In genomic region chr19:30236006-30236405, GRCh38 we compare ENCODE assay signal across 24 cellular contexts.
DNase-seq lines count a peak whose midpoint lies in the region; ATAC-seq, FAIRE-seq and TF ChIP-seq lines count a peak whose summit lies in the region.
"Had no signal": no experiment of that assay in that cellular context is flagged by ENCODE, and none has a peak within 500 bp of the region (broad histone marks: within the 10 kb centered on the region; RNA-seq: fewer than 3 reads in every experiment).

No MANE protein-coding gene starts in this region.

- no peaks in the 10 kb centered on the region for H3K36me3 Mint-ChIP-seq in nephron (ENCODE audit: low read depth)
- no peaks in the 10 kb centered on the region for H3K36me3 Mint-ChIP-seq in CD8-positive, alpha-beta T cell
- H3K36me3 Mint-ChIP-seq in activated CD4-positive, alpha-beta T cell treated with anti-CD3 and anti-CD28 coated beads, Interleukin-2, amount 10 ng/mL, durations not matched to agents 7 days and 5 days (ENCODE audit: low read depth), result no peaks in the 10 kb centered on the region
- H3K36me3 Mint-ChIP-seq: activated CD4-positive, alpha-beta memory T cell treated with anti-CD3 and anti-CD28 coated beads for 36 hours; activated naive CD4-positive, alpha-beta T cell treated with anti-CD3 and anti-CD28 coated beads, Interleukin-2, amount 50 U/mL, for 24 hours; CD4-positive, CD25-positive, alpha-beta regulatory T cell had no signal

- no peak overlapping the region for H4K8ac ChIP-seq in H1 (ENCODE audit: extremely low read depth, insufficient read depth, low read length)

- no peak overlapping the region for H4K91ac ChIP-seq in H1 (replicated peaks; ENCODE audit: insufficient read length, low read length)

- no peak overlapping the region for H3K4ac ChIP-seq in H1 (replicated peaks; ENCODE audit: insufficient read length, low read depth, low read length)

- H3K27me3 Mint-ChIP-seq in nephron (ENCODE audit: low read depth), result peaks cover 64% of the 10 kb centered on the region
- peaks cover 58% of the 10 kb centered on the region for H3K27me3 Mint-ChIP-seq in CD8-positive, alpha-beta T cell (ENCODE audit: low read depth)
- peaks cover 37% of the 10 kb centered on the region for H3K27me3 Mint-ChIP-seq in activated CD4-positive, alpha-beta T cell treated with anti-CD3 and anti-CD28 coated beads, Interleukin-2, amount 10 ng/mL, durations not matched to agents 7 days and 5 days

- H3K79me2 ChIP-seq in SK-N-SH (ENCODE audit: insufficient read depth) (no peaks in the 10 kb centered on the region), H1 (ENCODE audit: control insufficient read depth in 1 of 2, insufficient read depth in 2 of 2, low read length in 2 of 2) (no peaks in the 10 kb centered on the region)

- no peak for FAIRE-seq in H1 (lab: Jason Lieb, UNC)
- FAIRE-seq: GM19239 had no signal

- peak overlapping the region; percentile 67 to 80 (median 69) for H3K4me3 Mint-ChIP-seq in nephron
- H3K4me3 Mint-ChIP-seq in CD8-positive, alpha-beta T cell, result no peak overlapping the region
- no peak overlapping the region for H3K4me3 Mint-ChIP-seq in activated CD4-positive, alpha-beta T cell treated with anti-CD3 and anti-CD28 coated beads, Interleukin-2, amount 10 ng/mL, durations not matched to agents 7 days and 5 days
- H3K4me3 Mint-ChIP-seq: activated CD4-positive, alpha-beta memory T cell treated with anti-CD3 and anti-CD28 coated beads for 36 hours; activated naive CD4-positive, alpha-beta T cell treated with anti-CD3 and anti-CD28 coated beads, Interleukin-2, amount 50 U/mL, for 24 hours; CD4-positive, CD25-positive, alpha-beta regulatory T cell; HFFc6 had no signal

- CTCF ChIA-PET in SK-N-SH (lab: Yijun Ruan, JAX), result interaction anchor here (0.9 to 1.9 kb wide), 4 partner anchors 17 to 430 kb away, joined by 3 to 5 read pairs (median 4); no protein-coding TSS in a partner anchor
- CTCF ChIA-PET in H1 (lab: Charles Lee; ENCODE audit: partially characterized antibody), result interaction anchor here (0.6 to 0.9 kb wide), 2 partner anchors 13 to 25 kb away, joined by 3 read pairs; no protein-coding TSS in a partner anchor
- CTCF ChIA-PET in CD8-positive, alpha-beta T cell (lab: Charles Lee), result no interaction called here
- CTCF ChIA-PET in activated CD4-positive, alpha-beta T cell treated with anti-CD3 and anti-CD28 coated beads, Interleukin-2, amount 10 ng/mL, durations not matched to agents 7 days and 5 days (lab: Charles Lee), result no interaction called here

- H3K9me2 ChIP-seq in SK-N-SH, result no peaks in the 10 kb centered on the region

- WGBS in SK-N-SH (ENCODE audit: low lambda C conversion rate), result 42% methylated on average over 11 of the region's 11 CpGs
- WGBS in H1 (ENCODE audit: extremely low coverage in 1 of 2, insufficient coverage in 1 of 2, insufficient read length in 1 of 2, insufficient replicate concordance in 2 of 2, low coverage in 1 of 2, low lambda C conversion rate in 2 of 2, missing lambda C conversion rate in 1 of 2), 2 experiments, result 67% methylated on average over 11 of the region's 11 CpGs; no CpG with 5 or more reads in 1 of the 2 experiments
- WGBS in urinary bladder, result 13% methylated on average over 11 of the region's 11 CpGs

- no peaks in the 10 kb centered on the region for H3K27me3 ChIP-seq in SK-N-SH (ENCODE audit: insufficient read depth)
- peaks cover 0 to 8% (median 4%) of the 10 kb centered on the region in 4 experiments; a peak in 3 of 7 replicates for H3K27me3 ChIP-seq in H1 (replicated peaks in 1 of 4; ENCODE audit: control insufficient read depth in 3 of 4, extremely low read depth in 1 of 4, insufficient read depth in 3 of 4, low read length in 3 of 4)
- no peaks in the 10 kb centered on the region for H3K27me3 ChIP-seq in CD8-positive, alpha-beta T cell (ENCODE audit: insufficient read depth, low read length)
- H3K27me3 ChIP-seq: brain microvascular endothelial cell, Peyer's patch had no signal

- no peak overlapping the region for H3K23ac ChIP-seq in H1 (ENCODE audit: insufficient read length)

- POLR2A ChIA-PET in SK-N-SH (lab: Yijun Ruan, JAX), result no interaction called here
- POLR2A ChIA-PET in H1 (lab: Charles Lee; ENCODE audit: partially characterized antibody), result no interaction called here
- POLR2A ChIA-PET in CD8-positive, alpha-beta T cell (lab: Charles Lee), result no interaction called here
- POLR2A ChIA-PET in activated CD4-positive, alpha-beta T cell treated with anti-CD3 and anti-CD28 coated beads, Interleukin-2, amount 10 ng/mL, durations not matched to agents 7 days and 5 days (lab: Charles Lee), result no interaction called here

- no peaks in the 10 kb centered on the region for H3K9me3 ChIP-seq in SK-N-SH
- no peaks in the 10 kb centered on the region for H3K9me3 ChIP-seq in H1 (ENCODE audit: insufficient read depth in 2 of 2, low read depth in 1 of 2, low read length in 1 of 2)
- H3K9me3 ChIP-seq in CD8-positive, alpha-beta T cell (ENCODE audit: low read length), result no peaks in the 10 kb centered on the region
- H3K9me3 ChIP-seq: heart right ventricle, Peyer's patch had no signal

- H3K23me2 ChIP-seq in H1 (ENCODE audit: low read depth, low read length), result no peaks in the 10 kb centered on the region; the same call in 1 of the 2 replicates

- ATAC-seq in SK-N-SH treated with all-trans-retinoic acid at 6 μM for 48 hours, result no peak
- ATAC-seq in CD8-positive, alpha-beta T cell, result no peak

- intact Hi-C loops in CD8-positive, alpha-beta T cell (cut with DNase I, micrococcal nuclease), result no loop called here

- no peak overlapping the region for H2BK120ac ChIP-seq in H1 (replicated peaks; ENCODE audit: low read depth, low read length)

- no peak overlapping the region for H3K27ac ChIP-seq in SK-N-SH (ENCODE audit: low read depth in 2 of 2, low read length in 1 of 2)
- H3K27ac ChIP-seq in H1 (ENCODE audit: low read depth, low read length), result no peak overlapping the region
- H3K27ac ChIP-seq in urinary bladder (ENCODE audit: low read depth), result peak overlapping the region; percentile 61
- no peak overlapping the region for H3K27ac ChIP-seq in CD8-positive, alpha-beta T cell (ENCODE audit: low read depth, low read length)
- H3K27ac ChIP-seq: brain microvascular endothelial cell, skin epidermis had no signal

- no peak overlapping the region for H3K18ac ChIP-seq in H1 (ENCODE audit: extremely low read depth, low read length)

- H3K4me1 Mint-ChIP-seq in nephron, result peaks cover 10% of the 10 kb centered on the region
- H3K4me1 Mint-ChIP-seq in CD8-positive, alpha-beta T cell (ENCODE audit: low read depth), result no peaks in the 10 kb centered on the region
- H3K4me1 Mint-ChIP-seq in activated CD4-positive, alpha-beta T cell treated with anti-CD3 and anti-CD28 coated beads, Interleukin-2, amount 10 ng/mL, durations not matched to agents 7 days and 5 days, result no peaks in the 10 kb centered on the region
- H3K4me1 Mint-ChIP-seq: activated naive CD4-positive, alpha-beta T cell treated with anti-CD3 and anti-CD28 coated beads, Interleukin-2, amount 50 U/mL, for 24 hours; CD4-positive, CD25-positive, alpha-beta regulatory T cell had no signal

- H3K27ac Mint-ChIP-seq in nephron, result no peak overlapping the region
- H3K27ac Mint-ChIP-seq in CD8-positive, alpha-beta T cell, result no peak overlapping the region
- no peak overlapping the region for H3K27ac Mint-ChIP-seq in activated CD4-positive, alpha-beta T cell treated with anti-CD3 and anti-CD28 coated beads, Interleukin-2, amount 10 ng/mL, durations not matched to agents 7 days and 5 days
- H3K27ac Mint-ChIP-seq: activated CD4-positive, alpha-beta memory T cell treated with anti-CD3 and anti-CD28 coated beads for 36 hours; activated naive CD4-positive, alpha-beta T cell treated with anti-CD3 and anti-CD28 coated beads, Interleukin-2, amount 50 U/mL, for 24 hours; CD4-positive, CD25-positive, alpha-beta regulatory T cell; HFFc6 had no signal

- H2BK15ac ChIP-seq in H1 (ENCODE audit: low read length), result no peak overlapping the region; the same call in 1 of the 2 replicates

- no peaks in the 10 kb centered on the region; the same call in 1 of the 2 replicates for H3K79me1 ChIP-seq in H1 (ENCODE audit: low read depth, low read length)

- no peak overlapping the region for H4K5ac ChIP-seq in H1 (ENCODE audit: insufficient read length, low read depth, low read length)

- H3K14ac ChIP-seq in H1 (ENCODE audit: insufficient read length), result no peak overlapping the region

- H2AK5ac ChIP-seq in H1 (ENCODE audit: low read depth, low read length), result no peak overlapping the region

- TF ChIP-seq CTCF in SK-N-SH (IDR thresholded peaks at IDR 0.05) (no peak), H1 (IDR thresholded peaks at IDR 0.05; ENCODE audit: control extremely low read depth in 1 of 3, insufficient read depth in 1 of 3, low read depth in 1 of 3, low read length in 3 of 3) (no peak), nephron (IDR thresholded peaks at IDR 0.05; ENCODE audit: unreplicated experiment in 3 of 3) (no peak)
- TF ChIP-seq CTCF in CD8-positive, alpha-beta T cell (IDR thresholded peaks at IDR 0.05), result no peak

- TF ChIP-seq POLR2A in H1 (IDR thresholded peaks at IDR 0.05; ENCODE audit: control extremely low read depth in 1 of 2, low read depth in 2 of 2, low read length in 2 of 2), result no peak

- DNase-seq in SK-N-SH (peak; percentile 60), H1 (ENCODE audit: low read depth in 1 of 2, low spot score in 2 of 2) (no peak), DMS153 treated with DMSO at 0.1 percent for 48 hours (lab: John Stamatoyannopoulos, UW; ENCODE audit: unreplicated experiment) (no peak)
- no peak for DNase-seq in CD8-positive, alpha-beta T cell
- DNase-seq in activated CD4-positive, alpha-beta T cell treated with anti-CD3 and anti-CD28 coated beads, Interleukin-2, amount 10 ng/mL, durations not matched to agents 7 days and 5 days, result no peak
- DNase-seq: 8988T; activated CD4-positive, alpha-beta memory T cell treated with anti-CD3 and anti-CD28 coated beads for 36 hours; activated T-cell treated with anti-CD3 and anti-CD28 coated beads, Interleukin-2, amount 50 U/mL, for 1 hour; brain microvascular endothelial cell; CD4-positive, CD25-positive, alpha-beta regulatory T cell; heart right ventricle; HFFc6; islet precursor cell; Kasumi-1; mesendoderm; NCI-H748 treated with DMSO at 0.1 percent for 48 hours; Peyer's patch; stimulated activated CD4-positive, alpha-beta T cell treated with anti-CD3 and anti-CD28 coated beads, Interleukin-4, amount 100 ng/mL, for 1 hour had no signal

- H3K36me3 ChIP-seq in SK-N-SH (replicated peaks in 1 of 2; ENCODE audit: control insufficient read depth in 1 of 2, insufficient read depth in 2 of 2, low read length in 1 of 2), result no peaks in the 10 kb centered on the region
- H3K36me3 ChIP-seq in H1 (ENCODE audit: control insufficient read depth in 2 of 4, insufficient read depth in 4 of 4, low read length in 3 of 4), result no peaks in the 10 kb centered on the region
- H3K36me3 ChIP-seq in urinary bladder (ENCODE audit: insufficient read depth), result no peaks in the 10 kb centered on the region
- no peaks in the 10 kb centered on the region for H3K36me3 ChIP-seq in CD8-positive, alpha-beta T cell (ENCODE audit: insufficient read depth, low read length)
- H3K36me3 ChIP-seq: brain microvascular endothelial cell, heart right ventricle, Peyer's patch had no signal

- H2BK12ac ChIP-seq in H1 (ENCODE audit: low read depth, low read length), result no peak overlapping the region

- H2BK20ac ChIP-seq in H1 (ENCODE audit: low read length), result no peak overlapping the region

- TF ChIP-seq RAD21 in SK-N-SH (IDR thresholded peaks at IDR 0.05; ENCODE audit: low read length) (no peak), H1 (IDR thresholded peaks at IDR 0.05 in 1 of 2, conservative IDR thresholded peaks at IDR 0.05 in 1 of 2; ENCODE audit: low read depth in 2 of 2, low read length in 2 of 2) (no peak)

- H2AFZ ChIP-seq in SK-N-SH (ENCODE audit: low read depth), result no peak overlapping the region
- H2AFZ ChIP-seq in H1 (ENCODE audit: low read length), result peak overlapping the region; percentile 27; the same call in 1 of the 2 replicates

- no peaks in the 10 kb centered on the region for H3F3A ChIP-seq in SK-N-SH (replicated peaks; ENCODE audit: insufficient read depth)

- H3K9ac ChIP-seq in SK-N-SH (no peak overlapping the region), H1 (replicated peaks in 1 of 4; ENCODE audit: extremely low read depth in 1 of 4, low read depth in 3 of 4, low read length in 3 of 4) (no peak overlapping the region)

- H3K4me1 ChIP-seq in SK-N-SH (ENCODE audit: control insufficient read depth in 1 of 2, insufficient read depth in 2 of 2, low read depth in 1 of 2, low read length in 1 of 2), result peaks cover 0 to 34% of the 10 kb centered on the region in 2 experiments; a peak in 2 of 4 replicates
- peaks cover 3 to 11% (median 5%) of the 10 kb centered on the region in 4 experiments; a peak in 6 of 7 replicates for H3K4me1 ChIP-seq in H1 (replicated peaks in 1 of 4; ENCODE audit: control insufficient read depth in 3 of 4, insufficient read depth in 4 of 4, low read length in 3 of 4)
- no peaks in the 10 kb centered on the region for H3K4me1 ChIP-seq in urinary bladder (ENCODE audit: insufficient read depth)
- no peaks in the 10 kb centered on the region for H3K4me1 ChIP-seq in CD8-positive, alpha-beta T cell (ENCODE audit: insufficient read depth, low read length)
- H3K4me1 ChIP-seq: heart right ventricle, Peyer's patch had no signal

- H4K20me1 ChIP-seq in SK-N-SH (ENCODE audit: insufficient read depth) (no peaks in the 10 kb centered on the region), H1 (replicated peaks in 1 of 2; ENCODE audit: control insufficient read depth in 1 of 2, insufficient read depth in 2 of 2, low read length in 2 of 2) (no peaks in the 10 kb centered on the region)

- H3K4me2 ChIP-seq in SK-N-SH (no peak overlapping the region), H1 (ENCODE audit: insufficient read depth in 1 of 2, low read depth in 2 of 2, low read length in 2 of 2) (no peak overlapping the region; a peak in 1 of 4 replicates)

- no peaks in the 10 kb centered on the region for H3K9me3 Mint-ChIP-seq in nephron
- H3K9me3 Mint-ChIP-seq in CD8-positive, alpha-beta T cell, result no peaks in the 10 kb centered on the region
- H3K9me3 Mint-ChIP-seq in activated CD4-positive, alpha-beta T cell treated with anti-CD3 and anti-CD28 coated beads, Interleukin-2, amount 10 ng/mL, durations not matched to agents 7 days and 5 days, result no peaks in the 10 kb centered on the region
- H3K9me3 Mint-ChIP-seq: activated CD4-positive, alpha-beta memory T cell treated with anti-CD3 and anti-CD28 coated beads for 36 hours; activated naive CD4-positive, alpha-beta T cell treated with anti-CD3 and anti-CD28 coated beads, Interleukin-2, amount 50 U/mL, for 24 hours had no signal

- H2BK5ac ChIP-seq in H1 (ENCODE audit: low read depth, low read length), result no peak overlapping the region

- peak overlapping the region in 1 of 2 experiments; percentile 7; a peak in 1 of 4 replicates for H3K4me3 ChIP-seq in SK-N-SH (ENCODE audit: low read depth in 2 of 2, low read length in 1 of 2)
- H3K4me3 ChIP-seq in H1 (ENCODE audit: extremely low read depth in 1 of 4, insufficient read depth in 2 of 4, low read depth in 3 of 4, low read length in 4 of 4), result no peak overlapping the region
- peak overlapping the region; percentile 16 for H3K4me3 ChIP-seq in urinary bladder (ENCODE audit: low read depth, low read length)
- H3K4me3 ChIP-seq in CD8-positive, alpha-beta T cell (ENCODE audit: low read depth, low read length), result no peak overlapping the region
- H3K4me3 ChIP-seq: Peyer's patch, skin epidermis had no signal

- no peak overlapping the region for H3K56ac ChIP-seq in H1 (replicated peaks; ENCODE audit: insufficient read length, low read depth, low read length)

- TF ChIP-seq EP300 in SK-N-SH (IDR thresholded peaks at IDR 0.05; ENCODE audit: borderline replicate concordance in 1 of 2, low read depth in 1 of 2, low read length in 1 of 2) (no peak), H1 (IDR thresholded peaks at IDR 0.05; ENCODE audit: borderline replicate concordance in 1 of 2, low read depth in 2 of 2, low read length in 2 of 2) (no peak)

Comparison
In these comparisons a context has a peak if more than half of its experiments do, and no peak if none do; other contexts are left out.
1. H3K4me3 Mint-ChIP-seq: peak in nephron (3 of 3); none in CD8-positive, alpha-beta T cell (single experiment) and activated CD4-positive, alpha-beta T cell treated with anti-CD3 and anti-CD28 coated beads, Interleukin-2, amount 10 ng/mL, durations not matched to agents 7 days and 5 days (single experiment).
2. CTCF ChIA-PET loops: an anchor here in SK-N-SH (0.9 to 1.9 kb wide) and H1 (0.6 to 0.9 kb wide); none called in CD8-positive, alpha-beta T cell and activated CD4-positive, alpha-beta T cell treated with anti-CD3 and anti-CD28 coated beads, Interleukin-2, amount 10 ng/mL, durations not matched to agents 7 days and 5 days.